Comparison of ENCODE assay signal across 26 cellular contexts in the genomic region with DNA sequence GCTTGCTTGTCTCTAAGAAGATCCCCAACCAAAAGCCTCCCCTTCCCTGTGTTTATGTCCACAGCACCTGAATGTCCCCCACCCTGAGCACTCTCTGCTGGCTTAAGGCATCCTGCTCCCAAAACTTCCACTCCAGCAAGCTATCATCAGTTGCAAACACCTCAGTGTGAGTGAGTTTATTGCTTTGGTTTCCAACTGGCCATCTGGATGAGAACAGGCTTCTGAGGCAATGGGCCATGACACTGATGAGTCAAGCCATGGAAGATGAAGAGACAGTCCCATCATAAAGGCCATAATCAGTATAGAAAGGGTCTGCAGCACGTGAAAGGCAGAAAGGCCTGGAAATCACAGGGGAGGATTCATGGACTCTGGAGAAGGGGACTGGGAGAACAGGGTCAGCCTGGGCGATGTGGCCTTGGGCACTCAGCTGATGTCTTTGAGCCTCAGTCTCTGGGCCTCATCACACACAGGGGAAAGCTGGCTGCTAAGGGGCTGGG. TPM values are rescaled to one million over a fixed set of nuclear protein-coding genes. Genes with fewer than 3 reads are reported as not detected.
DNase-seq lines count a peak whose midpoint lies in the region; ATAC-seq and TF ChIP-seq lines count a peak whose summit lies in the region.
"Had no signal": no experiment of that assay in that cellular context is flagged by ENCODE, and none has a peak within 500 bp of the region (broad histone marks: within the 10 kb centered on the region; RNA-seq: fewer than 3 reads in every experiment).

No MANE protein-coding gene starts in this region.

- H3K4me2 ChIP-seq in neural progenitor cell: no peak overlapping the region

- H4K20me1 ChIP-seq in neural progenitor cell (ENCODE audit: low read depth): no peaks in the 10 kb centered on the region

- H3K9me3 ChIP-seq in neural progenitor cell (ENCODE audit: low read depth) (no peaks in the 10 kb centered on the region), mucosa of descending colon (no peaks in the 10 kb centered on the region)
- H3K9me3 ChIP-seq in CD8-positive, alpha-beta T cell (ENCODE audit: low read length): no peaks in the 10 kb centered on the region
- H3K9me3 ChIP-seq: MG63, SJCRH30 had no signal

- H3K4me1 Mint-ChIP-seq in neural progenitor cell: peaks cover 11% of the 10 kb centered on the region
- no peaks in the 10 kb centered on the region for H3K4me1 Mint-ChIP-seq in CD8-positive, alpha-beta T cell (ENCODE audit: low read depth)
- H3K4me1 Mint-ChIP-seq: B cell had no signal

- no peak overlapping the region for H3K4me3 ChIP-seq in neural progenitor cell
- H3K4me3 ChIP-seq in mucosa of descending colon: no peak overlapping the region
- no peak overlapping the region for H3K4me3 ChIP-seq in CD8-positive, alpha-beta T cell (ENCODE audit: low read depth, low read length)
- H3K4me3 ChIP-seq: K562, MG63, SJCRH30 had no signal

- H3K27me3 ChIP-seq in neural progenitor cell: no peaks in the 10 kb centered on the region
- no peaks in the 10 kb centered on the region for H3K27me3 ChIP-seq in CD8-positive, alpha-beta T cell (ENCODE audit: insufficient read depth, low read length)
- H3K27me3 ChIP-seq: MG63 had no signal

- DNase-seq in NCI-H446 treated with DMSO at 0.1 percent for 48 hours (lab: John Stamatoyannopoulos, UW) (peak; percentile 1), NCI-H446 (lab: John Stamatoyannopoulos, UW) (no peak), glomerular visceral epithelial cell (ENCODE audit: extremely low spot score) (peak; percentile 26), neural progenitor cell (ENCODE audit: low spot score) (no peak), GM19240 (ENCODE audit: insufficient read length, low spot score) (no peak), SKM-1 (lab: John Stamatoyannopoulos, UW; ENCODE audit: unreplicated experiment) (no peak), mucosa of descending colon (no peak)
- DNase-seq in CD8-positive, alpha-beta T cell: no peak
- DNase-seq: Calu3, DND-41, H9, MG63, NCI-H1105 treated with DMSO at 0.1 percent for 48 hours, NCI-H1694, NCI-H2029 treated with DMSO at 0.1 percent for 48 hours, NCI-H2227 treated with DMSO at 0.1 percent for 48 hours, NCI-H510A treated with DMSO at 0.1 percent for 48 hours, NCI-H748 treated with DMSO at 0.1 percent for 48 hours, PC-3, SJCRH30 had no signal

- no peaks in the 10 kb centered on the region for H3F3A ChIP-seq in neural progenitor cell (ENCODE audit: low read depth)

- CTCF ChIA-PET in CD8-positive, alpha-beta T cell (lab: Charles Lee): no interaction called here

- peak overlapping the region; percentile 40 for H3K27ac Mint-ChIP-seq in neural progenitor cell
- no peak overlapping the region for H3K27ac Mint-ChIP-seq in CD8-positive, alpha-beta T cell
- H3K27ac Mint-ChIP-seq: B cell, H9 had no signal

- intact Hi-C loops in mucosa of descending colon (cut with DNase I, micrococcal nuclease): no loop called here
- intact Hi-C loops in CD8-positive, alpha-beta T cell (cut with DNase I, micrococcal nuclease): no loop called here

- no peaks in the 10 kb centered on the region for H3K79me2 ChIP-seq in neural progenitor cell (ENCODE audit: low read depth)

- no peak overlapping the region for H3K27ac ChIP-seq in neural progenitor cell
- H3K27ac ChIP-seq in CD8-positive, alpha-beta T cell (ENCODE audit: low read depth, low read length): no peak overlapping the region
- H3K27ac ChIP-seq: 22Rv1, SJCRH30 had no signal

- ATAC-seq in mucosa of descending colon: no peak
- no peak for ATAC-seq in CD8-positive, alpha-beta T cell
- ATAC-seq: K562, PC-3, Right ventricle myocardium inferior, SK-N-SH treated with all-trans-retinoic acid at 6 μM for 48 hours had no signal

- H3K4me3 Mint-ChIP-seq in neural progenitor cell: no peak overlapping the region
- H3K4me3 Mint-ChIP-seq in CD8-positive, alpha-beta T cell: no peak overlapping the region
- H3K4me3 Mint-ChIP-seq: B cell, CD14-positive monocyte, H9 had no signal

- H3K36me3 ChIP-seq in neural progenitor cell (no peaks in the 10 kb centered on the region), mucosa of descending colon (ENCODE audit: low read depth) (no peaks in the 10 kb centered on the region)
- H3K36me3 ChIP-seq in CD8-positive, alpha-beta T cell (ENCODE audit: insufficient read depth, low read length): no peaks in the 10 kb centered on the region
- H3K36me3 ChIP-seq: MG63, SJCRH30 had no signal

- TF ChIP-seq CTCF in neural progenitor cell (IDR thresholded peaks at IDR 0.05) (no peak), mucosa of descending colon (IDR thresholded peaks at IDR 0.05) (no peak)
- no peak for TF ChIP-seq CTCF in CD8-positive, alpha-beta T cell (IDR thresholded peaks at IDR 0.05)

- H3K4me1 ChIP-seq in neural progenitor cell (no peaks in the 10 kb centered on the region), mucosa of descending colon (ENCODE audit: low read depth) (no peaks in the 10 kb centered on the region)
- no peaks in the 10 kb centered on the region for H3K4me1 ChIP-seq in CD8-positive, alpha-beta T cell (ENCODE audit: insufficient read depth, low read length)
- H3K4me1 ChIP-seq: SJCRH30 had no signal

- H3K36me3 Mint-ChIP-seq in neural progenitor cell: no peaks in the 10 kb centered on the region
- no peaks in the 10 kb centered on the region for H3K36me3 Mint-ChIP-seq in CD8-positive, alpha-beta T cell

- no peak overlapping the region for H3K9ac ChIP-seq in neural progenitor cell

- no peak overlapping the region for H2AFZ ChIP-seq in neural progenitor cell (replicated peaks)

- peaks cover 12% of the 10 kb centered on the region for H3K27me3 Mint-ChIP-seq in neural progenitor cell (ENCODE audit: insufficient read depth, low read depth)
- H3K27me3 Mint-ChIP-seq in CD8-positive, alpha-beta T cell (ENCODE audit: low read depth): peaks cover 6% of the 10 kb centered on the region

- POLR2A ChIA-PET in CD8-positive, alpha-beta T cell (lab: Charles Lee): no interaction called here

- no peaks in the 10 kb centered on the region for H3K9me3 Mint-ChIP-seq in neural progenitor cell
- no peaks in the 10 kb centered on the region for H3K9me3 Mint-ChIP-seq in CD8-positive, alpha-beta T cell
- H3K9me3 Mint-ChIP-seq: H9 had no signal

RNA-seq across cellular contexts. Expression of a gene that starts 12.8 kb away (rescaled TPM):
- total RNA-seq in neural progenitor cell (ENCODE audit: low replicate concordance): 0.09 TPM in 1 of 2 replicates, not detected in the other
- 10 to 100 TPM in 2 of 3 donors, 1 to 10 TPM in 1; 4.4 to 15.7 (median 10.8) TPM for total RNA-seq in mucosa of descending colon
- total RNA-seq in CD8-positive, alpha-beta T cell: not detected
- total RNA-seq: Calu3, PC-3 had no signal

Comparison
In these comparisons a context has a peak if more than half of its experiments do, and no peak if none do; other contexts are left out.
1. DNase-seq: peak in NCI-H446 treated with DMSO at 0.1 percent for 48 hours (single experiment) and glomerular visceral epithelial cell (single experiment); none in NCI-H446 (0 of 2), neural progenitor cell (single experiment), GM19240 (single experiment), SKM-1 (single experiment), mucosa of descending colon (0 of 3) and CD8-positive, alpha-beta T cell (0 of 7).